ENCODE assay signal across 13 cellular contexts in genomic region chr12:2341871-2342270, GRCh38.
A peak's percentile ranks its signal among the peaks of the same experiment; 100 is the strongest.
DNase-seq lines count a peak whose midpoint lies in the region; ATAC-seq and TF ChIP-seq lines count a peak whose summit lies in the region.
"Had no signal": no experiment of that assay in that cellular context is flagged by ENCODE, and none has a peak within 500 bp of the region (broad histone marks: within the 10 kb centered on the region; RNA-seq: fewer than 3 reads in every experiment).

No MANE protein-coding gene starts in this region.

- H3K27me3 ChIP-seq in hepatocyte (no peaks in the 10 kb centered on the region), subcutaneous abdominal adipose tissue (ENCODE audit: control insufficient read depth in 5 of 5, insufficient read depth in 4 of 5, low read length in 5 of 5) (no peaks in the 10 kb centered on the region), left ventricle myocardium inferior (ENCODE audit: low read depth) (no peaks in the 10 kb centered on the region)

- no peak overlapping the region for H2AFZ ChIP-seq in hepatocyte

- WGBS in hepatocyte (ENCODE audit: low lambda C conversion rate, missing lambda C conversion rate), result 66% methylated on average over 7 of the region's 7 CpGs

- H3K4me3 Mint-ChIP-seq in HFFc6, result peak overlapping the region; percentile 9; the same call in 1 of the 2 replicates
- H3K4me3 Mint-ChIP-seq in stimulated activated effector memory CD8-positive, alpha-beta T cell treated with anti-CD3 and anti-CD28 coated beads, Interleukin-12 subunit alpha, Interleukin-12 subunit beta, amount 100 ng/mL, for 72 hours, result no peak overlapping the region
- H3K4me3 Mint-ChIP-seq: activated CD8-positive, alpha-beta T cell treated with anti-CD3 and anti-CD28 coated beads for 36 hours had no signal

- peak overlapping the region; percentile 84 for H3K27ac Mint-ChIP-seq in HFFc6
- no peak overlapping the region for H3K27ac Mint-ChIP-seq in stimulated activated effector memory CD8-positive, alpha-beta T cell treated with anti-CD3 and anti-CD28 coated beads, Interleukin-12 subunit alpha, Interleukin-12 subunit beta, amount 100 ng/mL, for 72 hours
- H3K27ac Mint-ChIP-seq: activated CD8-positive, alpha-beta T cell treated with anti-CD3 and anti-CD28 coated beads for 36 hours had no signal

- no peaks in the 10 kb centered on the region for H3K9me2 ChIP-seq in hepatocyte (replicated peaks; ENCODE audit: insufficient read depth)

- intact Hi-C loops in left ventricle myocardium inferior (cut with micrococcal nuclease), result no loop called here

- ATAC-seq in HG02938 (IDR thresholded peaks at IDR 0.05; ENCODE audit: unreplicated experiment), result no peak
- no peak for ATAC-seq in stimulated activated effector memory CD8-positive, alpha-beta T cell treated with anti-CD3 and anti-CD28 coated beads, Interleukin-12 subunit alpha, Interleukin-12 subunit beta, amount 100 ng/mL, for 72 hours
- ATAC-seq: activated CD8-positive, alpha-beta T cell treated with anti-CD3 and anti-CD28 coated beads for 36 hours; Panc1 had no signal

- H3K9me3 Mint-ChIP-seq in HFFc6, result no peaks in the 10 kb centered on the region
- H3K9me3 Mint-ChIP-seq in stimulated activated effector memory CD8-positive, alpha-beta T cell treated with anti-CD3 and anti-CD28 coated beads, Interleukin-12 subunit alpha, Interleukin-12 subunit beta, amount 100 ng/mL, for 72 hours, result no peaks in the 10 kb centered on the region
- H3K9me3 Mint-ChIP-seq: activated CD8-positive, alpha-beta T cell treated with anti-CD3 and anti-CD28 coated beads for 36 hours had no signal

- DNase-seq in HFFc6 (peak; percentile 67), SKM-1 treated with dmso at 0.1 percent for 144 hours (lab: John Stamatoyannopoulos, UW; ENCODE audit: unreplicated experiment) (peak; percentile 37), hepatocyte (ENCODE audit: low spot score) (no peak), left ventricle myocardium inferior (no peak)
- DNase-seq in activated CD4-positive, alpha-beta T cell treated with anti-CD3 and anti-CD28 coated beads for 48 hours, result no peak
- no peak for DNase-seq in stimulated activated effector memory CD8-positive, alpha-beta T cell treated with anti-CD3 and anti-CD28 coated beads, Interleukin-12 subunit alpha, Interleukin-12 subunit beta, amount 100 ng/mL, for 72 hours (ENCODE audit: low spot score in 2 of 2)
- DNase-seq: activated CD8-positive, alpha-beta T cell treated with anti-CD3 and anti-CD28 coated beads for 36 hours; caudate nucleus; NCI-H1048; right cardiac atrium had no signal

- H3K9me3 ChIP-seq in hepatocyte (ENCODE audit: low read depth) (no peaks in the 10 kb centered on the region), subcutaneous abdominal adipose tissue (ENCODE audit: control insufficient read depth in 5 of 5, low read length in 5 of 5) (no peaks in the 10 kb centered on the region), left ventricle myocardium inferior (replicated peaks) (no peaks in the 10 kb centered on the region)

- no peak overlapping the region for H3K4me2 ChIP-seq in hepatocyte

- no peaks in the 10 kb centered on the region for H3K36me3 Mint-ChIP-seq in HFFc6 (ENCODE audit: low read depth)
- no peaks in the 10 kb centered on the region for H3K36me3 Mint-ChIP-seq in stimulated activated effector memory CD8-positive, alpha-beta T cell treated with anti-CD3 and anti-CD28 coated beads, Interleukin-12 subunit alpha, Interleukin-12 subunit beta, amount 100 ng/mL, for 72 hours

- H3K9ac ChIP-seq in subcutaneous abdominal adipose tissue (ENCODE audit: low read length in 5 of 5), result no peak overlapping the region

- H3K36me3 ChIP-seq in hepatocyte (replicated peaks; ENCODE audit: insufficient read depth, low read depth) (no peaks in the 10 kb centered on the region), subcutaneous abdominal adipose tissue (ENCODE audit: control insufficient read depth in 5 of 5, insufficient read depth in 5 of 5, low read length in 5 of 5) (no peaks in the 10 kb centered on the region), left ventricle myocardium inferior (no peaks in the 10 kb centered on the region)

- H3K27ac ChIP-seq in hepatocyte (peak overlapping the region; percentile 53), subcutaneous abdominal adipose tissue (ENCODE audit: low read depth, low read length) (peak overlapping the region; percentile 25), left ventricle myocardium inferior (replicated peaks) (no peak overlapping the region)

- TF ChIP-seq CTCF in HFFc6 (IDR thresholded peaks at IDR 0.05), result no peak
- TF ChIP-seq CTCF in hepatocyte (IDR thresholded peaks at IDR 0.05; ENCODE audit: poor library complexity), result no peak
- TF ChIP-seq CTCF in left ventricle myocardium inferior (IDR thresholded peaks at IDR 0.05; ENCODE audit: borderline replicate concordance), result no peak

- peaks cover 1% of the 10 kb centered on the region; the same call in 1 of the 2 replicates for H3K27me3 Mint-ChIP-seq in HFFc6 (ENCODE audit: insufficient read depth)
- H3K27me3 Mint-ChIP-seq: activated CD8-positive, alpha-beta T cell treated with anti-CD3 and anti-CD28 coated beads for 36 hours had no signal

- peaks cover 78% of the 10 kb centered on the region for H3K4me1 Mint-ChIP-seq in HFFc6 (ENCODE audit: low read depth)
- no peaks in the 10 kb centered on the region for H3K4me1 Mint-ChIP-seq in stimulated activated effector memory CD8-positive, alpha-beta T cell treated with anti-CD3 and anti-CD28 coated beads, Interleukin-12 subunit alpha, Interleukin-12 subunit beta, amount 100 ng/mL, for 72 hours

- H3K4me1 ChIP-seq in hepatocyte (ENCODE audit: insufficient read depth) (peaks cover 31% of the 10 kb centered on the region), subcutaneous abdominal adipose tissue (ENCODE audit: control insufficient read depth in 5 of 5, insufficient read depth in 5 of 5, low read length in 5 of 5) (peaks cover 2 to 35% (median 31%) of the 10 kb centered on the region in 5 donors), left ventricle myocardium inferior (peaks cover 99% of the 10 kb centered on the region)

- no peaks in the 10 kb centered on the region for H4K20me1 ChIP-seq in hepatocyte (ENCODE audit: insufficient read depth, poor library complexity, severe bottlenecking)

- no peaks in the 10 kb centered on the region for H3K79me2 ChIP-seq in hepatocyte

- H3K4me3 ChIP-seq in hepatocyte (no peak overlapping the region), subcutaneous abdominal adipose tissue (ENCODE audit: low read depth in 1 of 5, low read length in 5 of 5) (no peak overlapping the region), left ventricle myocardium inferior (no peak overlapping the region)

Comparison
In these comparisons a context has a peak if more than half of its experiments do, and no peak if none do; other contexts are left out.
1. DNase-seq: peak in HFFc6 (single experiment) and SKM-1 treated with dmso at 0.1 percent for 144 hours (single experiment); none in hepatocyte (single experiment), activated CD4-positive, alpha-beta T cell treated with anti-CD3 and anti-CD28 coated beads for 48 hours (single experiment), stimulated activated effector memory CD8-positive, alpha-beta T cell treated with anti-CD3 and anti-CD28 coated beads, Interleukin-12 subunit alpha, Interleukin-12 subunit beta, amount 100 ng/mL, for 72 hours (0 of 2) and left ventricle myocardium inferior (single experiment).